ENCODE assay signal across 8 cellular contexts in genomic region chr11:123069878-123070821, GRCh38. TPM values are rescaled to one million over a fixed set of nuclear protein-coding genes. Genes with fewer than 3 reads are reported as not detected.
DNase-seq lines count a peak whose midpoint lies in the region; ATAC-seq and TF ChIP-seq lines count a peak whose summit lies in the region.

No MANE protein-coding gene starts in this region.

- H3K36me3 ChIP-seq in esophagus muscularis mucosa, result peaks cover 0 to 41% (median 20%) of the 10 kb centered on the region in 4 donors
- peaks cover 5% of the 10 kb centered on the region for H3K36me3 ChIP-seq in upper lobe of right lung

- peaks cover 6% of the 10 kb centered on the region for H3K36me3 Mint-ChIP-seq in IgD-negative memory B cell

- no peaks in the 10 kb centered on the region for H3K27me3 Mint-ChIP-seq in IgD-negative memory B cell

- H3K27me3 ChIP-seq in esophagus muscularis mucosa (no peaks in the 10 kb centered on the region), upper lobe of right lung (no peaks in the 10 kb centered on the region)

- H3K4me1 Mint-ChIP-seq in IgD-negative memory B cell, result peaks cover 36 to 45% (median 41%) of the 10 kb centered on the region in 3 donors

- WGBS in esophagus muscularis mucosa, result 30% methylated on average over 5 of the region's 5 CpGs

- TF ChIP-seq CTCF in GM12875 (IDR thresholded peaks at IDR 0.05; ENCODE audit: borderline replicate concordance, insufficient read depth, low read depth, low read length) (no peak), esophagus muscularis mucosa (IDR thresholded peaks at IDR 0.05) (no peak), upper lobe of right lung (IDR thresholded peaks at IDR 0.05) (no peak)

- H3K4me3 Mint-ChIP-seq in IgD-negative memory B cell, result peak overlapping the region; percentile 71 to 99 (median 92)

- intact Hi-C loops in esophagus muscularis mucosa (cut with DNase I), result loop anchor here (5.0 kb wide), 1 partner anchor 37 kb away; no protein-coding TSS in a partner anchor
- intact Hi-C loops in upper lobe of right lung (cut with DNase I), result no loop called here
- intact Hi-C loops in head of caudate nucleus (cut with DNase I), result no loop called here

- no peaks in the 10 kb centered on the region for H3K9me3 Mint-ChIP-seq in IgD-negative memory B cell

- DNase-seq in esophagus muscularis mucosa (ENCODE audit: extremely low spot score) (no peak), upper lobe of right lung (no peak), head of caudate nucleus (no peak), NCI-H524 (lab: John Stamatoyannopoulos, UW) (no peak), DMS153 (lab: John Stamatoyannopoulos, UW) (no peak)

- peak; percentile 64 for ATAC-seq in GM21515 (IDR thresholded peaks at IDR 0.05; ENCODE audit: unreplicated experiment)
- peak; percentile 45 for ATAC-seq in upper lobe of right lung

- no peak for TF ChIP-seq POLR2A in esophagus muscularis mucosa (IDR thresholded peaks at IDR 0.05; ENCODE audit: low read depth)

- H3K4me3 ChIP-seq in GM12875 (ENCODE audit: low read depth, low read length), result peak overlapping the region; percentile 43
- peak overlapping the region; percentile 5 to 30 (median 15) for H3K4me3 ChIP-seq in esophagus muscularis mucosa
- H3K4me3 ChIP-seq in upper lobe of right lung, result peak overlapping the region; percentile 23

- no peak for TF ChIP-seq EP300 in esophagus muscularis mucosa (IDR thresholded peaks at IDR 0.05)

- no peaks in the 10 kb centered on the region for H3K9me3 ChIP-seq in esophagus muscularis mucosa
- no peaks in the 10 kb centered on the region for H3K9me3 ChIP-seq in upper lobe of right lung

- H3K4me1 ChIP-seq in esophagus muscularis mucosa, result peaks cover 4 to 60% (median 40%) of the 10 kb centered on the region in 4 donors
- H3K4me1 ChIP-seq in upper lobe of right lung, result no peaks in the 10 kb centered on the region

- H3K27ac ChIP-seq in esophagus muscularis mucosa (replicated peaks in 1 of 4) (peak overlapping the region; percentile 30 to 68 (median 55)), upper lobe of right lung (peak overlapping the region; percentile 55)

- peak overlapping the region; percentile 90 to 100 (median 98) for H3K27ac Mint-ChIP-seq in IgD-negative memory B cell

RNA-seq across cellular contexts. Expression of gene HSPA8, which starts 8.2 kb away (rescaled TPM):
- 1,082 TPM for polyA plus RNA-seq in IgD-negative memory B cell
- total RNA-seq in esophagus muscularis mucosa (1,000 to 10,000 TPM in 3 of 4 donors, 100 to 1,000 TPM in 1; 982 to 1,379 (median 1,192) TPM), upper lobe of right lung (840 TPM)
